ENCODE assay signal across 2 cellular contexts in the genomic region with DNA sequence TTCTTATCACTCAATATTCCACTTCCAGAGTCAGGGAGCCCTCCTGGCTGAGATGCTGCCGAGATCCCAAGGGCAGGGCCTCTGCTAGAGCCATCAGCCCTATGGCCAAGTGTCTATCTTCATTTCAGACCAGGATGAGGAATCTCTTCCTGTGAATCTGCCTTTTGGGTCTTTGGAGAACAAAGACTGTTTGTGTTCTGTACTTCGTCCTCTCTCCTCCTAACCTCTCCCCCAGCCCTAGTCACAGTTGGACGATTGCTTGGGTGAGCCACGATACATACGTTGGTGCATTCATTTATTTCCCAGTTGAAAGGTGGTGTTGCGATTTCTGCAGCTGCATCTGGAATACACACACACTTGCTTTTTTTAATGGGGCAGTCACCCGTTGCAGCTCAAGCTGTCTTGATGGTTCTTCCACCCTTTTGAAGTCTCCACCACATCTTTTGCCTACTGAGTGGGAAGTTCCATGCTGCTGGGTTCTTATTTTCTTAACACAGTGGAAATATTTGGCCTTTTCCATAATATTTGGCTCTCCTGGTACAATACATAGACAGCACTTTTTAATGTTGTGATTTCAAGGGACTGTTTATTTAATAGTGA.
TF ChIP-seq lines count a peak whose summit lies in the region.

No MANE protein-coding gene starts in this region.

TF ChIP-seq in HCT116, 20 proteins besides CTCF, POLR2A, EP300 and RAD21:
- TF ChIP-seq, protein P1, sequence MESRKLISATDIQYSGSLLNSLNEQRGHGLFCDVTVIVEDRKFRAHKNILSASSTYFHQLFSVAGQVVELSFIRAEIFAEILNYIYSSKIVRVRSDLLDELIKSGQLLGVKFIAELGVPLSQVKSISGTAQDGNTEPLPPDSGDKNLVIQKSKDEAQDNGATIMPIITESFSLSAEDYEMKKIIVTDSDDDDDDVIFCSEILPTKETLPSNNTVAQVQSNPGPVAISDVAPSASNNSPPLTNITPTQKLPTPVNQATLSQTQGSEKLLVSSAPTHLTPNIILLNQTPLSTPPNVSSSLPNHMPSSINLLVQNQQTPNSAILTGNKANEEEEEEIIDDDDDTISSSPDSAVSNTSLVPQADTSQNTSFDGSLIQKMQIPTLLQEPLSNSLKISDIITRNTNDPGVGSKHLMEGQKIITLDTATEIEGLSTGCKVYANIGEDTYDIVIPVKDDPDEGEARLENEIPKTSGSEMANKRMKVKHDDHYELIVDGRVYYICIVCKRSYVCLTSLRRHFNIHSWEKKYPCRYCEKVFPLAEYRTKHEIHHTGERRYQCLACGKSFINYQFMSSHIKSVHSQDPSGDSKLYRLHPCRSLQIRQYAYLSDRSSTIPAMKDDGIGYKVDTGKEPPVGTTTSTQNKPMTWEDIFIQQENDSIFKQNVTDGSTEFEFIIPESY (IDR thresholded peaks at IDR 0.05; ENCODE audit: extremely low read depth, insufficient replicate concordance, low read length): no peak
- TF ChIP-seq YY1 (IDR thresholded peaks at IDR 0.05; ENCODE audit: extremely low read depth, insufficient replicate concordance, low read depth, low read length): no peak
- TF ChIP-seq CBX3 (IDR thresholded peaks at IDR 0.05; ENCODE audit: low read depth): no peak
- TF ChIP-seq ZFX (IDR thresholded peaks at IDR 0.05): no peak
- no peak for TF ChIP-seq TCF7L2 (IDR thresholded peaks at IDR 0.05; ENCODE audit: borderline replicate concordance, extremely low read depth, insufficient read depth, insufficient read length)
- TF ChIP-seq, protein P2, sequence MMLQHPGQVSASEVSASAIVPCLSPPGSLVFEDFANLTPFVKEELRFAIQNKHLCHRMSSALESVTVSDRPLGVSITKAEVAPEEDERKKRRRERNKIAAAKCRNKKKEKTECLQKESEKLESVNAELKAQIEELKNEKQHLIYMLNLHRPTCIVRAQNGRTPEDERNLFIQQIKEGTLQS (IDR thresholded peaks at IDR 0.05): no peak
- TF ChIP-seq SIN3A (IDR thresholded peaks at IDR 0.05; ENCODE audit: low read depth): no peak
- no peak for TF ChIP-seq POLR2AphosphoS5 (IDR thresholded peaks at IDR 0.05; ENCODE audit: low read depth, low read length)
- TF ChIP-seq ELF1 (IDR thresholded peaks at IDR 0.05; ENCODE audit: borderline replicate concordance, low read depth): no peak
- TF ChIP-seq CEBPB (IDR thresholded peaks at IDR 0.05; ENCODE audit: low read depth): no peak
- TF ChIP-seq EZH2phosphoT487 (IDR thresholded peaks at IDR 0.05; ENCODE audit: borderline replicate concordance): no peak
- no peak for TF ChIP-seq JUND (IDR thresholded peaks at IDR 0.05)
- TF ChIP-seq, protein P3, sequence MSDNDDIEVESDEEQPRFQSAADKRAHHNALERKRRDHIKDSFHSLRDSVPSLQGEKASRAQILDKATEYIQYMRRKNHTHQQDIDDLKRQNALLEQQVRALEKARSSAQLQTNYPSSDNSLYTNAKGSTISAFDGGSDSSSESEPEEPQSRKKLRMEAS (IDR thresholded peaks at IDR 0.05): no peak
- TF ChIP-seq, protein P4, sequence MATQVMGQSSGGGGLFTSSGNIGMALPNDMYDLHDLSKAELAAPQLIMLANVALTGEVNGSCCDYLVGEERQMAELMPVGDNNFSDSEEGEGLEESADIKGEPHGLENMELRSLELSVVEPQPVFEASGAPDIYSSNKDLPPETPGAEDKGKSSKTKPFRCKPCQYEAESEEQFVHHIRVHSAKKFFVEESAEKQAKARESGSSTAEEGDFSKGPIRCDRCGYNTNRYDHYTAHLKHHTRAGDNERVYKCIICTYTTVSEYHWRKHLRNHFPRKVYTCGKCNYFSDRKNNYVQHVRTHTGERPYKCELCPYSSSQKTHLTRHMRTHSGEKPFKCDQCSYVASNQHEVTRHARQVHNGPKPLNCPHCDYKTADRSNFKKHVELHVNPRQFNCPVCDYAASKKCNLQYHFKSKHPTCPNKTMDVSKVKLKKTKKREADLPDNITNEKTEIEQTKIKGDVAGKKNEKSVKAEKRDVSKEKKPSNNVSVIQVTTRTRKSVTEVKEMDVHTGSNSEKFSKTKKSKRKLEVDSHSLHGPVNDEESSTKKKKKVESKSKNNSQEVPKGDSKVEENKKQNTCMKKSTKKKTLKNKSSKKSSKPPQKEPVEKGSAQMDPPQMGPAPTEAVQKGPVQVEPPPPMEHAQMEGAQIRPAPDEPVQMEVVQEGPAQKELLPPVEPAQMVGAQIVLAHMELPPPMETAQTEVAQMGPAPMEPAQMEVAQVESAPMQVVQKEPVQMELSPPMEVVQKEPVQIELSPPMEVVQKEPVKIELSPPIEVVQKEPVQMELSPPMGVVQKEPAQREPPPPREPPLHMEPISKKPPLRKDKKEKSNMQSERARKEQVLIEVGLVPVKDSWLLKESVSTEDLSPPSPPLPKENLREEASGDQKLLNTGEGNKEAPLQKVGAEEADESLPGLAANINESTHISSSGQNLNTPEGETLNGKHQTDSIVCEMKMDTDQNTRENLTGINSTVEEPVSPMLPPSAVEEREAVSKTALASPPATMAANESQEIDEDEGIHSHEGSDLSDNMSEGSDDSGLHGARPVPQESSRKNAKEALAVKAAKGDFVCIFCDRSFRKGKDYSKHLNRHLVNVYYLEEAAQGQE (IDR thresholded peaks at IDR 0.05; ENCODE audit: low read depth): no peak

TF ChIP-seq in H1, 55 proteins besides CTCF, POLR2A, EP300 and RAD21:
- TF ChIP-seq KDM4A (IDR thresholded peaks at IDR 0.05; ENCODE audit: low read depth, low read length, severe bottlenecking): no peak
- no peak for TF ChIP-seq POU5F1 (IDR thresholded peaks at IDR 0.05; ENCODE audit: low read depth, low read length)
- no peak for TF ChIP-seq HDAC6 (IDR thresholded peaks at IDR 0.05; ENCODE audit: low read depth, low read length)
- no peak for TF ChIP-seq TBP (IDR thresholded peaks at IDR 0.05; ENCODE audit: low read depth, low read length)
- TF ChIP-seq, protein P5, sequence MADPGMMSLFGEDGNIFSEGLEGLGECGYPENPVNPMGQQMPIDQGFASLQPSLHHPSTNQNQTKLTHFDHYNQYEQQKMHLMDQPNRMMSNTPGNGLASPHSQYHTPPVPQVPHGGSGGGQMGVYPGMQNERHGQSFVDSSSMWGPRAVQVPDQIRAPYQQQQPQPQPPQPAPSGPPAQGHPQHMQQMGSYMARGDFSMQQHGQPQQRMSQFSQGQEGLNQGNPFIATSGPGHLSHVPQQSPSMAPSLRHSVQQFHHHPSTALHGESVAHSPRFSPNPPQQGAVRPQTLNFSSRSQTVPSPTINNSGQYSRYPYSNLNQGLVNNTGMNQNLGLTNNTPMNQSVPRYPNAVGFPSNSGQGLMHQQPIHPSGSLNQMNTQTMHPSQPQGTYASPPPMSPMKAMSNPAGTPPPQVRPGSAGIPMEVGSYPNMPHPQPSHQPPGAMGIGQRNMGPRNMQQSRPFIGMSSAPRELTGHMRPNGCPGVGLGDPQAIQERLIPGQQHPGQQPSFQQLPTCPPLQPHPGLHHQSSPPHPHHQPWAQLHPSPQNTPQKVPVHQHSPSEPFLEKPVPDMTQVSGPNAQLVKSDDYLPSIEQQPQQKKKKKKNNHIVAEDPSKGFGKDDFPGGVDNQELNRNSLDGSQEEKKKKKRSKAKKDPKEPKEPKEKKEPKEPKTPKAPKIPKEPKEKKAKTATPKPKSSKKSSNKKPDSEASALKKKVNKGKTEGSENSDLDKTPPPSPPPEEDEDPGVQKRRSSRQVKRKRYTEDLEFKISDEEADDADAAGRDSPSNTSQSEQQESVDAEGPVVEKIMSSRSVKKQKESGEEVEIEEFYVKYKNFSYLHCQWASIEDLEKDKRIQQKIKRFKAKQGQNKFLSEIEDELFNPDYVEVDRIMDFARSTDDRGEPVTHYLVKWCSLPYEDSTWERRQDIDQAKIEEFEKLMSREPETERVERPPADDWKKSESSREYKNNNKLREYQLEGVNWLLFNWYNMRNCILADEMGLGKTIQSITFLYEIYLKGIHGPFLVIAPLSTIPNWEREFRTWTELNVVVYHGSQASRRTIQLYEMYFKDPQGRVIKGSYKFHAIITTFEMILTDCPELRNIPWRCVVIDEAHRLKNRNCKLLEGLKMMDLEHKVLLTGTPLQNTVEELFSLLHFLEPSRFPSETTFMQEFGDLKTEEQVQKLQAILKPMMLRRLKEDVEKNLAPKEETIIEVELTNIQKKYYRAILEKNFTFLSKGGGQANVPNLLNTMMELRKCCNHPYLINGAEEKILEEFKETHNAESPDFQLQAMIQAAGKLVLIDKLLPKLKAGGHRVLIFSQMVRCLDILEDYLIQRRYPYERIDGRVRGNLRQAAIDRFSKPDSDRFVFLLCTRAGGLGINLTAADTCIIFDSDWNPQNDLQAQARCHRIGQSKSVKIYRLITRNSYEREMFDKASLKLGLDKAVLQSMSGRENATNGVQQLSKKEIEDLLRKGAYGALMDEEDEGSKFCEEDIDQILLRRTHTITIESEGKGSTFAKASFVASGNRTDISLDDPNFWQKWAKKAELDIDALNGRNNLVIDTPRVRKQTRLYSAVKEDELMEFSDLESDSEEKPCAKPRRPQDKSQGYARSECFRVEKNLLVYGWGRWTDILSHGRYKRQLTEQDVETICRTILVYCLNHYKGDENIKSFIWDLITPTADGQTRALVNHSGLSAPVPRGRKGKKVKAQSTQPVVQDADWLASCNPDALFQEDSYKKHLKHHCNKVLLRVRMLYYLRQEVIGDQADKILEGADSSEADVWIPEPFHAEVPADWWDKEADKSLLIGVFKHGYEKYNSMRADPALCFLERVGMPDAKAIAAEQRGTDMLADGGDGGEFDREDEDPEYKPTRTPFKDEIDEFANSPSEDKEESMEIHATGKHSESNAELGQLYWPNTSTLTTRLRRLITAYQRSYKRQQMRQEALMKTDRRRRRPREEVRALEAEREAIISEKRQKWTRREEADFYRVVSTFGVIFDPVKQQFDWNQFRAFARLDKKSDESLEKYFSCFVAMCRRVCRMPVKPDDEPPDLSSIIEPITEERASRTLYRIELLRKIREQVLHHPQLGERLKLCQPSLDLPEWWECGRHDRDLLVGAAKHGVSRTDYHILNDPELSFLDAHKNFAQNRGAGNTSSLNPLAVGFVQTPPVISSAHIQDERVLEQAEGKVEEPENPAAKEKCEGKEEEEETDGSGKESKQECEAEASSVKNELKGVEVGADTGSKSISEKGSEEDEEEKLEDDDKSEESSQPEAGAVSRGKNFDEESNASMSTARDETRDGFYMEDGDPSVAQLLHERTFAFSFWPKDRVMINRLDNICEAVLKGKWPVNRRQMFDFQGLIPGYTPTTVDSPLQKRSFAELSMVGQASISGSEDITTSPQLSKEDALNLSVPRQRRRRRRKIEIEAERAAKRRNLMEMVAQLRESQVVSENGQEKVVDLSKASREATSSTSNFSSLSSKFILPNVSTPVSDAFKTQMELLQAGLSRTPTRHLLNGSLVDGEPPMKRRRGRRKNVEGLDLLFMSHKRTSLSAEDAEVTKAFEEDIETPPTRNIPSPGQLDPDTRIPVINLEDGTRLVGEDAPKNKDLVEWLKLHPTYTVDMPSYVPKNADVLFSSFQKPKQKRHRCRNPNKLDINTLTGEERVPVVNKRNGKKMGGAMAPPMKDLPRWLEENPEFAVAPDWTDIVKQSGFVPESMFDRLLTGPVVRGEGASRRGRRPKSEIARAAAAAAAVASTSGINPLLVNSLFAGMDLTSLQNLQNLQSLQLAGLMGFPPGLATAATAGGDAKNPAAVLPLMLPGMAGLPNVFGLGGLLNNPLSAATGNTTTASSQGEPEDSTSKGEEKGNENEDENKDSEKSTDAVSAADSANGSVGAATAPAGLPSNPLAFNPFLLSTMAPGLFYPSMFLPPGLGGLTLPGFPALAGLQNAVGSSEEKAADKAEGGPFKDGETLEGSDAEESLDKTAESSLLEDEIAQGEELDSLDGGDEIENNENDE (IDR thresholded peaks at IDR 0.05; ENCODE audit: insufficient replicate concordance, low read length): no peak
- no peak for TF ChIP-seq SP1 (IDR thresholded peaks at IDR 0.05; ENCODE audit: low read depth, low read length)
- TF ChIP-seq BRCA1 (IDR thresholded peaks at IDR 0.05; ENCODE audit: low read depth, low read length): no peak
- no peak for TF ChIP-seq ZNF274 (IDR thresholded peaks at IDR 0.05; ENCODE audit: borderline replicate concordance, extremely low read depth, low read length)
- TF ChIP-seq FOSL1 (IDR thresholded peaks at IDR 0.05; ENCODE audit: insufficient read depth, low read depth, low read length): no peak
- no peak for TF ChIP-seq EZH2 (IDR thresholded peaks at IDR 0.05; ENCODE audit: low read depth, low read length, severe bottlenecking)
- TF ChIP-seq SP2 (IDR thresholded peaks at IDR 0.05; ENCODE audit: low read length): no peak
- TF ChIP-seq TCF12 (IDR thresholded peaks at IDR 0.05; ENCODE audit: low read depth, low read length): no peak
- TF ChIP-seq TEAD4 (IDR thresholded peaks at IDR 0.05; ENCODE audit: low read depth, low read length): no peak
- TF ChIP-seq RFX5 (IDR thresholded peaks at IDR 0.05; ENCODE audit: borderline replicate concordance, low read depth, low read length): no peak
- TF ChIP-seq RXRA (IDR thresholded peaks at IDR 0.05; ENCODE audit: insufficient read depth, low read depth, low read length): no peak
